In the genomic region with DNA sequence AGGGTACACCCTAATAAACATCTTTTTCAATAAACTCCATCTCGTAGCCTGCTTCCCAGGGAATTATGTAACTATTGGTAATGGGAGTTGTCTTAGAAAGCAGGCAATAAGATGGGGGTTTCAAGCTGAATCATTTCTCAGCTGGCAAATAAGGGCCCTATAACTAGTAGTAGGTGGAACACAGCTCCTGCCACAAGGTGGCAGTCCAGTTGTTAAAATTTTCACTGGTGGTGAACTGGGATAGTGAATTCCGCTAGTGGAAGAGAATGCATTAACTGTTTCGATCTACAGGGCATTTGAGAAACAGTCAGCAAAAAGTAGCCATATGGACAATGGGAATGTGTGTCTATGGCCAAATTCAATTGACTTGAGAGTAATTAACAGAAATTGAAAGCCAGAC, we compare ENCODE assay signal across 20 cellular contexts. TPM values are rescaled to one million over a fixed set of nuclear protein-coding genes. Genes with fewer than 3 reads are reported as not detected.
DNase-seq lines count a peak whose midpoint lies in the region; ATAC-seq and TF ChIP-seq lines count a peak whose summit lies in the region.
"Had no signal": no experiment of that assay in that cellular context is flagged by ENCODE, and none has a peak within 500 bp of the region (broad histone marks: within the 10 kb centered on the region; RNA-seq: fewer than 3 reads in every experiment).

No MANE protein-coding gene starts in this region.

- H3K4me1 ChIP-seq in H9 (ENCODE audit: insufficient read depth, low read length) (no peaks in the 10 kb centered on the region), PC-3 (ENCODE audit: insufficient read depth, low read length) (no peaks in the 10 kb centered on the region), iPS DF 6.9 (ENCODE audit: control insufficient read depth, insufficient read depth, low read length) (no peaks in the 10 kb centered on the region)
- H3K4me1 ChIP-seq: heart left ventricle, tibial artery had no signal

- H3K14ac ChIP-seq in H9 (ENCODE audit: insufficient read depth, low read length): no peak overlapping the region

- no peak overlapping the region for H3K4me3 Mint-ChIP-seq in H9
- H3K4me3 Mint-ChIP-seq: activated CD8-positive, alpha-beta T cell treated with anti-CD3 and anti-CD28 coated beads for 36 hours; stimulated activated naive B cell treated with anti-CD40 and anti-IgM and Interleukin-4, amounts not matched to agents 10 μg/mL and 1 μg/mL and 100 μg/mL, for 72 hours had no signal

- peaks cover 45 to 70% of the 10 kb centered on the region in 2 experiments for H3K9me3 Mint-ChIP-seq in H9

- no peak overlapping the region for H3K23ac ChIP-seq in H9 (ENCODE audit: insufficient read length, low read depth, low read length)

- H3K27ac ChIP-seq in C4-2B (no peak overlapping the region), H9 (ENCODE audit: insufficient read length, low read depth, low read length) (no peak overlapping the region), PC-3 (ENCODE audit: low read length) (no peak overlapping the region), iPS DF 6.9 (ENCODE audit: low read length) (no peak overlapping the region), dorsolateral prefrontal cortex (no peak overlapping the region)
- H3K27ac ChIP-seq: coronary artery, heart left ventricle, HL-60, tibial artery had no signal

- no peak overlapping the region for H3K56ac ChIP-seq in H9 (ENCODE audit: insufficient read length, low read depth, low read length)

- H4K20me1 ChIP-seq in H9 (ENCODE audit: control insufficient read depth, insufficient read depth, insufficient read length) (no peaks in the 10 kb centered on the region), PC-3 (ENCODE audit: low read length) (no peaks in the 10 kb centered on the region)

- no peaks in the 10 kb centered on the region for H3F3A ChIP-seq in PC-3 (ENCODE audit: low read length, unreplicated experiment)

- H3K4ac ChIP-seq in H9 (ENCODE audit: low read depth, low read length): no peak overlapping the region

- no peaks in the 10 kb centered on the region for H3K79me2 ChIP-seq in H9 (ENCODE audit: insufficient read depth, low read length)
- H3K79me2 ChIP-seq in PC-3 (ENCODE audit: low read length): no peaks in the 10 kb centered on the region

- H4K91ac ChIP-seq in H9 (ENCODE audit: insufficient read length, low read depth, low read length): no peak overlapping the region

- CTCF ChIA-PET in PC-3 (lab: Charles Lee): no interaction called here

- no peak overlapping the region for H2BK15ac ChIP-seq in H9 (ENCODE audit: low read depth, low read length)

- H2AFZ ChIP-seq in H9 (ENCODE audit: low read length): no peak overlapping the region
- no peak overlapping the region for H2AFZ ChIP-seq in PC-3 (ENCODE audit: low read length)

- H3K4me2 ChIP-seq in H9 (ENCODE audit: insufficient read depth, insufficient read length, low read length) (no peak overlapping the region), PC-3 (ENCODE audit: low read length) (no peak overlapping the region)

- TF ChIP-seq CTCF in C4-2B (conservative IDR thresholded peaks at IDR 0.05) (peak; percentile 15), H9 (conservative IDR thresholded peaks at IDR 0.05) (peak; percentile 66), PC-3 (conservative IDR thresholded peaks at IDR 0.05; ENCODE audit: low read depth, low read length) (peak; percentile 17; the same call in 1 of the 2 replicates), dorsolateral prefrontal cortex (IDR thresholded peaks at IDR 0.05 in 54 of 56, conservative IDR thresholded peaks at IDR 0.05 in 2 of 56; ENCODE audit: low read depth in 1 of 56, partially characterized antibody in 56 of 56) (no peak)

- H2BK120ac ChIP-seq in H9 (ENCODE audit: low read depth, low read length, poor library complexity, severe bottlenecking): no peak overlapping the region

- H3K9me2 ChIP-seq in PC-3 (replicated peaks; ENCODE audit: low read length): no peaks in the 10 kb centered on the region

- WGBS in H9 (ENCODE audit: extremely low coverage, insufficient read length, low lambda C conversion rate): no CpG with 5 or more reads among the region's 3 CpGs
- WGBS in iPS DF 6.9 (ENCODE audit: insufficient coverage, insufficient read length): no CpG with 5 or more reads among the region's 3 CpGs

- no TSS peak for BruUV-seq in PC-3 (replicated peaks; lab: Mats Ljungman, UMichigan)

- no peak for ATAC-seq in PC-3
- ATAC-seq: activated CD8-positive, alpha-beta T cell treated with anti-CD3 and anti-CD28 coated beads for 36 hours; heart left ventricle; stimulated activated naive B cell treated with anti-CD40 and anti-IgM and Interleukin-4, amounts not matched to agents 10 μg/mL and 1 μg/mL and 100 μg/mL, for 72 hours had no signal

- H3K9me3 ChIP-seq in H9 (ENCODE audit: control insufficient read depth, low read depth, low read length): peaks cover 20% of the 10 kb centered on the region
- no peaks in the 10 kb centered on the region for H3K9me3 ChIP-seq in PC-3 (ENCODE audit: low read length)
- H3K9me3 ChIP-seq in iPS DF 6.9 (ENCODE audit: control insufficient read depth, insufficient read depth, low read length): peaks cover 3% of the 10 kb centered on the region; the same call in 1 of the 2 replicates

- no peaks in the 10 kb centered on the region; the same call in 1 of the 2 replicates for H3K27me3 Mint-ChIP-seq in H9 (ENCODE audit: low read depth)
- H3K27me3 Mint-ChIP-seq: activated CD8-positive, alpha-beta T cell treated with anti-CD3 and anti-CD28 coated beads for 36 hours; stimulated activated naive B cell treated with anti-CD40 and anti-IgM and Interleukin-4, amounts not matched to agents 10 μg/mL and 1 μg/mL and 100 μg/mL, for 72 hours had no signal

- H2BK20ac ChIP-seq in H9 (ENCODE audit: low read depth, low read length, poor library complexity, severe bottlenecking): no peak overlapping the region

- no peak overlapping the region for H2BK12ac ChIP-seq in H9 (ENCODE audit: insufficient read length, low read depth, low read length)

- H3K18ac ChIP-seq in H9 (ENCODE audit: insufficient read length, low read depth, low read length): no peak overlapping the region

- H3T11ph ChIP-seq in H9 (ENCODE audit: low read length): no peak overlapping the region

- POLR2A ChIA-PET in PC-3 (lab: Charles Lee; ENCODE audit: unreplicated experiment): no interaction called here

- H3K23me2 ChIP-seq in H9 (ENCODE audit: insufficient read length, low read depth, low read length, poor library complexity, severe bottlenecking): no peaks in the 10 kb centered on the region

- no peak overlapping the region for H2AK5ac ChIP-seq in H9 (ENCODE audit: insufficient read length, low read length)

- H3K9ac ChIP-seq in H9 (ENCODE audit: extremely low read depth, insufficient read length, low read length) (no peak overlapping the region), PC-3 (ENCODE audit: low read length) (no peak overlapping the region)

- H3K36me3 Mint-ChIP-seq in H9 (ENCODE audit: insufficient read depth in 1 of 3, low read depth in 3 of 3): peaks cover 5 to 23% (median 9%) of the 10 kb centered on the region in 3 experiments

- H3K27ac Mint-ChIP-seq in H9: no peak overlapping the region
- H3K27ac Mint-ChIP-seq: activated CD8-positive, alpha-beta T cell treated with anti-CD3 and anti-CD28 coated beads for 36 hours; stimulated activated naive B cell treated with anti-CD40 and anti-IgM and Interleukin-4, amounts not matched to agents 10 μg/mL and 1 μg/mL and 100 μg/mL, for 72 hours had no signal

- no peak overlapping the region for H2BK5ac ChIP-seq in H9 (ENCODE audit: insufficient read length, low read length)

- H3K4me3 ChIP-seq in PC-3 (ENCODE audit: low read length) (no peak overlapping the region), iPS DF 6.9 (ENCODE audit: low read length) (no peak overlapping the region), dorsolateral prefrontal cortex (no peak overlapping the region)
- H3K4me3 ChIP-seq: coronary artery, heart left ventricle, tibial artery had no signal

- H3K27me3 ChIP-seq in H9 (ENCODE audit: insufficient read depth, low read length): no peaks in the 10 kb centered on the region
- H3K27me3 ChIP-seq in PC-3 (ENCODE audit: low read length): no peaks in the 10 kb centered on the region
- no peaks in the 10 kb centered on the region for H3K27me3 ChIP-seq in iPS DF 6.9 (ENCODE audit: control insufficient read depth, insufficient read depth, low read length)
- no peaks in the 10 kb centered on the region for H3K27me3 ChIP-seq in dorsolateral prefrontal cortex
- H3K27me3 ChIP-seq: heart left ventricle, tibial artery had no signal

- intact Hi-C loops in PC-3 (cut with micrococcal nuclease) (no loop called here), posterior cingulate gyrus (cut with DNase I) (no loop called here), dorsolateral prefrontal cortex (cut with DNase I) (no loop called here)

- no peak overlapping the region for H4K8ac ChIP-seq in H9 (replicated peaks; ENCODE audit: insufficient read length, low read depth, low read length)

- H3K79me1 ChIP-seq in H9 (ENCODE audit: insufficient read depth, low read depth, low read length, poor library complexity, severe bottlenecking): no peaks in the 10 kb centered on the region

- no peaks in the 10 kb centered on the region for H3K4me1 Mint-ChIP-seq in H9
- H3K4me1 Mint-ChIP-seq: stimulated activated naive B cell treated with anti-CD40 and anti-IgM and Interleukin-4, amounts not matched to agents 10 μg/mL and 1 μg/mL and 100 μg/mL, for 72 hours had no signal

- DNase-seq in H9 (peak; percentile 35), PC-3 (no peak), iPS DF 6.9 (ENCODE audit: low read depth, low spot score) (peak; percentile 5), NCI-H510A treated with DMSO at 0.1 percent for 48 hours (lab: John Stamatoyannopoulos, UW) (no peak), posterior cingulate gyrus (no peak), dorsolateral prefrontal cortex (no peak)
- DNase-seq: activated CD8-positive, alpha-beta T cell treated with anti-CD3 and anti-CD28 coated beads for 36 hours; heart left ventricle; NCI-H187 treated with DMSO at 0.1 percent for 48 hours; NCI-H446 treated with DMSO at 0.1 percent for 48 hours; SIG-M5; stimulated activated CD4-positive, alpha-beta T cell treated with anti-CD3 and anti-CD28 coated beads, Interleukin-2, amount 100 ng/mL, for 24 hours; stimulated activated naive B cell treated with anti-CD40 and anti-IgM and Interleukin-4, amounts not matched to agents 10 μg/mL and 1 μg/mL and 100 μg/mL, for 72 hours; tibial artery had no signal

- H3K36me3 ChIP-seq in PC-3 (ENCODE audit: low read depth, low read length) (no peaks in the 10 kb centered on the region; the same call in 1 of the 2 replicates), iPS DF 6.9 (ENCODE audit: control insufficient read depth, insufficient read depth, low read length) (no peaks in the 10 kb centered on the region)
- H3K36me3 ChIP-seq: heart left ventricle had no signal

- no peak overlapping the region for H4K5ac ChIP-seq in H9 (ENCODE audit: insufficient read length, low read depth, low read length)

RNA-seq across cellular contexts. Expression of a gene that starts 27.7 kb away (rescaled TPM):
- 5.2 and 7.0 TPM in 2 replicates for total RNA-seq in H9 (2021)
- not detected in 2 replicates for total RNA-seq in PC-3 (2014; rRNA removed)
- total RNA-seq in dorsolateral prefrontal cortex: 10 to 100 TPM in 76 of 120 experiments, 1 to 10 TPM in 44; 6.6 to 19.0 (median 10.7) TPM
- total RNA-seq: activated CD8-positive, alpha-beta T cell treated with anti-CD3 and anti-CD28 coated beads for 36 hours; T-helper 2 cell treated with Interferon-gamma antibody and Interleukin-4, amounts not matched to agents 100 ng/mL and 5 ng/mL, for 36 hours had no signal

RNA-seq across cellular contexts. Expression of a gene that starts 30.9 kb away (rescaled TPM):
- total RNA-seq in H9 (2021) (not detected in 2 replicates), PC-3 (2014; rRNA removed) (0.18 and 0.40 TPM in 2 replicates), dorsolateral prefrontal cortex (1 to 10 TPM in 9 of 120 experiments, under 1 TPM in 50, not detected in 61; 0.31 to 1.8 (median 0.59) TPM)
- total RNA-seq: bronchial epithelial cell, heart left ventricle, mucosa of gallbladder had no signal

RNA-seq across cellular contexts. Expression of a gene that starts 47.7 kb away (rescaled TPM):
- total RNA-seq in H9 (2021) (90.3 TPM in 2 replicates), PC-3 (2014; rRNA removed) (27.6 and 32.3 TPM in 2 replicates), dorsolateral prefrontal cortex (10 to 100 TPM; 40.8 to 97.5 (median 65.5) TPM)

RNA-seq across cellular contexts. Expression of a gene that starts 49.8 kb away (rescaled TPM):
- total RNA-seq in H9 (2021) (1.5 and 2.4 TPM in 2 replicates), PC-3 (2014; rRNA removed) (0.58 and 0.87 TPM in 2 replicates), dorsolateral prefrontal cortex (10 to 100 TPM in 117 of 120 experiments, 1 to 10 TPM in 3; 8.7 to 23.1 (median 14.6) TPM)
- total RNA-seq: activated CD8-positive, alpha-beta T cell treated with anti-CD3 and anti-CD28 coated beads for 36 hours; T-helper 2 cell treated with Interferon-gamma antibody and Interleukin-4, amounts not matched to agents 100 ng/mL and 5 ng/mL, for 36 hours had no signal

RNA-seq across cellular contexts. Expression of a gene that starts 57.4 kb away (rescaled TPM):
- total RNA-seq in H9 (2021) (0.63 and 0.72 TPM in 2 replicates), PC-3 (2014; rRNA removed) (0.04 and 0.06 TPM in 2 replicates), dorsolateral prefrontal cortex (1 to 10 TPM; 2.3 to 9.4 (median 4.3) TPM)

Comparison
In these comparisons a context has a peak if more than half of its experiments do, and no peak if none do; other contexts are left out.
1. CTCF ChIP-seq: peak in C4-2B (single experiment), H9 (single experiment) and PC-3 (single experiment); none in dorsolateral prefrontal cortex (0 of 56).
2. DNase-seq: peak in H9 (single experiment) and iPS DF 6.9 (single experiment); none in PC-3 (single experiment), NCI-H510A treated with DMSO at 0.1 percent for 48 hours (single experiment), posterior cingulate gyrus (0 of 10) and dorsolateral prefrontal cortex (0 of 10).